In the genomic region with DNA sequence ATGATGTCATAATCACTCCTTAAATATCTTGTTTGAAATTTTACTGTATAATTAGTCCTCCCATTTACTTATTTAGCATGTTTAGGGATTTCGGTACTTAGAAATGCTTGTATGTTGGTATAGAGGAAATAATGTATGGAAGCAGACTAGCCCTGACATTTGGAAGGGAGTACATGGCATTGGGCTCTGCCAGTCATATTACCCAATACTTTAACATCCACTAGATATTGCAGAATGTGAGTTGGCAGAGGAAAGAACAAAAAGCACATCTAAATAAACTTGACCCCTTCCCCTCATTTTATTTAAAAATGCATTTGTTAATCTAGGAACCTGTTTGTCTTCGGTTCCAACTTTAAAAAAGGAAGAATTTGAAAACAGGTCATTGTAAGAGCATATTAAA, we compare ENCODE assay signal across 8 cellular contexts.
"Had no signal": no experiment of that assay in that cellular context is flagged by ENCODE, and none has a peak within 500 bp of the region (broad histone marks: within the 10 kb centered on the region; RNA-seq: fewer than 3 reads in every experiment).

No MANE protein-coding gene starts in this region.

- H3K9ac ChIP-seq: KMS-11 had no signal

- H2AFZ ChIP-seq: GM23338 had no signal

- H3K4me2 ChIP-seq: GM23338, KMS-11 had no signal

- FAIRE-seq: H1, H54, HTR-8/SVneo had no signal

- DNase-seq: H9, HCEC 1CT, KBM-7 had no signal

- H3K27ac ChIP-seq: KMS-11 had no signal

- ATAC-seq: GM23338 had no signal

- H3K4me3 ChIP-seq: GM23338 had no signal
